Comparison of ENCODE assay signal across 8 cellular contexts in the genomic region with DNA sequence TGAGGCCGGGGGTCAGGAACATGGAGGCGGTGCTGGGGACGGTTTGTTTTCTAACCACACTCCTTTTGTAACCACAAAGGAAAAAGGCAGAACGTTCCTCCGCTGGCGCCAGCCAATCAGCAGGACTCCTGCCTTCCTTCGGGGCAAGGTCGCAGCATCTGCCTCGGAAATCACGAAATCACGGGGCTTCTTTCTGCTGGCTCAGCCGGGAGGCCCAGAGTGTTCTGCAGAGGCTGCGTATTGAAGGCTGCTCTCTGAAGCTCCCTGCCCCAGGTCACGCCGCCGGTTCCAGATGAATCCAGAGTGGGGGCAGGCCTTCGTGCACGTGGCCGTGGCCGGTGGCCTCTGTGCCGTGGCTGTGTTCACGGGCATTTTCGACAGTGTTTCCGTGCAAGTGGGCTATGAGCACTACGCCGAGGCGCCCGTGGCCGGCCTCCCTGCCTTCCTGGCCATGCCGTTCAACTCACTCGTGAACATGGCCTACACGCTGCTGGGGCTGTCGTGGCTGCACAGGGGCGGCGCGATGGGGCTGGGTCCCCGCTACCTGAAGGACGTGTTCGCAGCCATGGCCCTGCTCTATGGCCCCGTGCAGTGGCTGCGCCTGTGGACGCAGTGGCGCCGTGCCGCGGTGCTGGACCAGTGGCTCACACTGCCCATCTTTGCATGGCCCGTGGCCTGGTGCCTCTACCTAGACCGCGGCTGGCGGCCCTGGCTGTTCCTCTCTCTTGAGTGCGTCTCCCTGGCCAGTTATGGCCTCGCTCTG. TPM values are rescaled to one million over a fixed set of nuclear protein-coding genes. Genes with fewer than 3 reads are reported as not detected.
A peak's percentile ranks its signal among the peaks of the same experiment; 100 is the strongest.
DNase-seq lines count a peak whose midpoint lies in the region; ATAC-seq and TF ChIP-seq lines count a peak whose summit lies in the region.

No MANE protein-coding gene starts in this region.

- no peaks in the 10 kb centered on the region for H3K9me3 ChIP-seq in GM23248 (ENCODE audit: low read depth)

- H3F3A ChIP-seq in GM23248 (ENCODE audit: insufficient read depth), result no peaks in the 10 kb centered on the region

- 91 to 100% methylated on average over 6 to 39 of the region's 52 CpGs for WGBS in GM23248 (ENCODE audit: low coverage in 1 of 2, low lambda C conversion rate in 2 of 2, missing lambda C conversion rate in 2 of 2), 2 experiments

- no peak for TF ChIP-seq CTCF in HL-60 (IDR thresholded peaks at IDR 0.05; ENCODE audit: insufficient read depth, low read length)

- no peaks in the 10 kb centered on the region for H3K36me3 ChIP-seq in GM23248 (ENCODE audit: low read depth)

- no peaks in the 10 kb centered on the region for H4K20me1 ChIP-seq in GM23248 (ENCODE audit: insufficient read depth)

- DNase-seq in HL-60 (ENCODE audit: low read depth in 1 of 2, low spot score in 1 of 2) (peak; percentile 75 to 92), fibroblast of peridontal ligament (ENCODE audit: extremely low read depth) (peak; percentile 71), GM23248 (no peak), AG08396 (ENCODE audit: low spot score) (no peak), NCI-H146 (lab: John Stamatoyannopoulos, UW) (no peak)
- peak; percentile 50 to 60 for DNase-seq in activated CD4-positive, alpha-beta T cell treated with anti-CD3 and anti-CD28 coated beads for 4 hours
- peak; percentile 40 for DNase-seq in stimulated activated CD4-positive, alpha-beta T cell treated with anti-CD3 and anti-CD28 coated beads, Interleukin-2, amount 100 ng/mL, for 4 hours (ENCODE audit: low read depth)

- H3K27me3 ChIP-seq in HL-60 (ENCODE audit: insufficient read depth, poor library complexity, severe bottlenecking), result no peaks in the 10 kb centered on the region
- H3K27me3 ChIP-seq in GM23248 (replicated peaks; ENCODE audit: insufficient read depth), result no peaks in the 10 kb centered on the region

- in situ Hi-C loops in GM23248 (cut with MboI), result no loop called here

- no peaks in the 10 kb centered on the region for H3K79me2 ChIP-seq in GM23248 (ENCODE audit: insufficient read depth)

- H3K27ac ChIP-seq in HL-60 (replicated peaks), result peak overlapping the region; percentile 89
- H3K27ac ChIP-seq in GM23248, result no peak overlapping the region

- H2AFZ ChIP-seq in GM23248, result no peak overlapping the region

- no peaks in the 10 kb centered on the region for H3K9me2 ChIP-seq in GM23248 (ENCODE audit: insufficient read depth)

- no peak overlapping the region for H3K4me2 ChIP-seq in GM23248 (ENCODE audit: unreplicated experiment)

- H3K4me3 ChIP-seq in HL-60 (replicated peaks; ENCODE audit: insufficient read depth, low read length) (no peak overlapping the region), GM23248 (no peak overlapping the region)

- no peak for ATAC-seq in GM18909 (IDR thresholded peaks at IDR 0.05; ENCODE audit: poor library complexity, unreplicated experiment)

- H3K9ac ChIP-seq in GM23248, result no peak overlapping the region

- H3K4me1 ChIP-seq in GM23248 (ENCODE audit: insufficient read depth), result no peaks in the 10 kb centered on the region

RNA-seq across cellular contexts. Expression of a gene that starts 9.4 kb away (rescaled TPM):
- 7.6 and 9.9 TPM in 2 replicates for total RNA-seq in GM23248 (2014; rRNA removed; shearing (Covaris generic))
- polyA plus RNA-seq in GM23248 (2016; fragmentation: Nextera tagmentation; extraction: Ambion mirVana), result 8.5 and 10.0 TPM in 2 replicates

RNA-seq across cellular contexts. Expression of a gene that starts 10.3 kb away (rescaled TPM):
- total RNA-seq in GM23248 (2014; rRNA removed; shearing (Covaris generic)), result 24.0 and 26.4 TPM in 2 replicates
- polyA plus RNA-seq in GM23248 (2016; fragmentation: Nextera tagmentation; extraction: Ambion mirVana), result 12.5 and 12.6 TPM in 2 replicates

RNA-seq across cellular contexts. Expression of a gene that starts 37.5 kb away (rescaled TPM):
- 0.11 TPM in 1 of 2 replicates, not detected in the other for total RNA-seq in GM23248 (2014; rRNA removed; shearing (Covaris generic))
- not detected in 2 replicates for polyA plus RNA-seq in GM23248 (2016; fragmentation: Nextera tagmentation; extraction: Ambion mirVana)

RNA-seq across cellular contexts. Expression of a gene that starts 37.8 kb away (rescaled TPM):
- 45.3 and 54.7 TPM in 2 replicates for total RNA-seq in GM23248 (2014; rRNA removed; shearing (Covaris generic))
- polyA plus RNA-seq in GM23248 (2016; fragmentation: Nextera tagmentation; extraction: Ambion mirVana), result 58.7 and 58.8 TPM in 2 replicates

RNA-seq across cellular contexts. Expression of a gene that starts 47.1 kb away (rescaled TPM):
- 105 and 154 TPM in 2 replicates for total RNA-seq in GM23248 (2014; rRNA removed; shearing (Covaris generic))
- 161 and 166 TPM in 2 replicates for polyA plus RNA-seq in GM23248 (2016; fragmentation: Nextera tagmentation; extraction: Ambion mirVana)

Comparison
In these comparisons a context has a peak if more than half of its experiments do, and no peak if none do; other contexts are left out.
1. DNase-seq: peak in HL-60 (2 of 2), activated CD4-positive, alpha-beta T cell treated with anti-CD3 and anti-CD28 coated beads for 4 hours (2 of 2), fibroblast of peridontal ligament (single experiment) and stimulated activated CD4-positive, alpha-beta T cell treated with anti-CD3 and anti-CD28 coated beads, Interleukin-2, amount 100 ng/mL, for 4 hours (single experiment); none in GM23248 (single experiment), AG08396 (single experiment) and NCI-H146 (single experiment).